Comparison of ENCODE assay signal across 30 cellular contexts in genomic region chrX:151704023-151704663, GRCh38. TPM values are rescaled to one million over a fixed set of nuclear protein-coding genes. Genes with fewer than 3 reads are reported as not detected.
A peak's percentile ranks its signal among the peaks of the same experiment; 100 is the strongest.
DNase-seq lines count a peak whose midpoint lies in the region; ATAC-seq lines count a peak whose summit lies in the region.
"Had no signal": no experiment of that assay in that cellular context is flagged by ENCODE, and none has a peak within 500 bp of the region (broad histone marks: within the 10 kb centered on the region; RNA-seq: fewer than 3 reads in every experiment).

No MANE protein-coding gene starts in this region.

- no peaks in the 10 kb centered on the region for H3K9me3 ChIP-seq in GM23248 (ENCODE audit: low read depth)
- H3K9me3 ChIP-seq: left lung, thoracic aorta had no signal

- no peaks in the 10 kb centered on the region for H3K36me3 ChIP-seq in GM23248 (ENCODE audit: low read depth)
- H3K36me3 ChIP-seq: left lung, thoracic aorta had no signal

- intact Hi-C loops in cardiac septum (cut with DNase I), result no loop called here
- intact Hi-C loops in posterior vena cava (cut with DNase I), result no loop called here

- peaks cover 11% of the 10 kb centered on the region for H3K4me1 ChIP-seq in GM23248 (ENCODE audit: insufficient read depth)
- H3K4me1 ChIP-seq: left lung had no signal

- no peak overlapping the region for H3K9ac ChIP-seq in GM23248

- peak; percentile 51 for DNase-seq in NCI-H1105 treated with DMSO at 0.1 percent for 48 hours (lab: John Stamatoyannopoulos, UW)
- DNase-seq in NCI-H1105 (lab: John Stamatoyannopoulos, UW), result no peak
- DNase-seq in GM23248, result peak; percentile 30
- DNase-seq in cardiac septum (ENCODE audit: low spot score), result peak; percentile 67
- peak; percentile 31 for DNase-seq in posterior vena cava (ENCODE audit: low spot score)
- DNase-seq in AML-193 (lab: John Stamatoyannopoulos, UW), result no peak
- DNase-seq: activated CD4-positive, alpha-beta T cell treated with anti-CD3 and anti-CD28 coated beads for 1 hour; activated CD8-positive, alpha-beta T cell treated with anti-CD3 and anti-CD28 coated beads for 36 hours; activated naive CD4-positive, alpha-beta T cell treated with anti-CD3 and anti-CD28 coated beads for 36 hours; amniotic stem cell; CD4-positive, CD25-positive, alpha-beta regulatory T cell; HCEC 1CT; islet precursor cell; Kasumi-1; left lung; naive thymus-derived CD4-positive, alpha-beta T cell; NCI-H524; PC-3; stimulated activated CD4-positive, alpha-beta T cell treated with anti-CD3 and anti-CD28 coated beads, Interleukin-1b, Interleukin-23, amount 100 ng/mL, for 48 hours; stimulated activated naive CD8-positive, alpha-beta T cell treated with anti-CD3 and anti-CD28 coated beads, Interleukin-15, Interleukin-2, amounts not matched to agents 100 U/mL and 50 U/mL, for 24 hours had no signal

- no peak for ATAC-seq in GM18870 (IDR thresholded peaks at IDR 0.05; ENCODE audit: unreplicated experiment)
- ATAC-seq in HG03095 (IDR thresholded peaks at IDR 0.05; ENCODE audit: unreplicated experiment), result no peak
- ATAC-seq: activated CD8-positive, alpha-beta T cell treated with anti-CD3 and anti-CD28 coated beads for 36 hours; left lung; naive thymus-derived CD4-positive, alpha-beta T cell; PC-3; stimulated activated naive CD8-positive, alpha-beta T cell treated with anti-CD3 and anti-CD28 coated beads, Interleukin-15, Interleukin-2, amounts not matched to agents 100 U/mL and 50 U/mL, for 24 hours had no signal

- no peaks in the 10 kb centered on the region for H3K79me2 ChIP-seq in GM23248 (ENCODE audit: insufficient read depth)

- in situ Hi-C loops in GM23248 (cut with MboI), result no loop called here

- no peaks in the 10 kb centered on the region for H3F3A ChIP-seq in GM23248 (ENCODE audit: insufficient read depth)

- H3K27me3 ChIP-seq in GM23248 (replicated peaks; ENCODE audit: insufficient read depth), result no peaks in the 10 kb centered on the region
- H3K27me3 ChIP-seq: left lung had no signal

- no peak overlapping the region for H3K27ac ChIP-seq in GM23248
- H3K27ac ChIP-seq: left lung, thoracic aorta had no signal

- WGBS in GM23248 (ENCODE audit: low coverage in 1 of 2, low lambda C conversion rate in 2 of 2, missing lambda C conversion rate in 2 of 2), 2 experiments, result 6 to 11% methylated on average over 13 of the region's 13 CpGs

- H3K4me3 ChIP-seq in GM23248, result no peak overlapping the region
- H3K4me3 ChIP-seq: left lung, thoracic aorta had no signal

- H3K4me2 ChIP-seq in GM23248 (ENCODE audit: unreplicated experiment), result peak overlapping the region; percentile 32

- no peaks in the 10 kb centered on the region for H3K9me2 ChIP-seq in GM23248 (ENCODE audit: insufficient read depth)

- no peaks in the 10 kb centered on the region for H4K20me1 ChIP-seq in GM23248 (ENCODE audit: insufficient read depth)

- H2AFZ ChIP-seq in GM23248, result no peak overlapping the region

RNA-seq across cellular contexts. Expression of gene PRRG3, which starts 8.9 kb away (rescaled TPM):
- total RNA-seq in GM23248 (2014; rRNA removed; shearing (Covaris generic)), result not detected in 2 replicates
- polyA plus RNA-seq in GM23248 (2016; fragmentation: Nextera tagmentation; extraction: Ambion mirVana), result 0.14 and 0.21 TPM in 2 replicates
- total RNA-seq in cardiac septum (1.1 TPM), posterior vena cava (1 to 10 TPM in 1 of 2 donors, under 1 TPM in 1; 0.86 to 5.1 TPM)
- total RNA-seq: A172; activated CD8-positive, alpha-beta T cell treated with anti-CD3 and anti-CD28 coated beads for 36 hours; activated naive CD4-positive, alpha-beta T cell treated with anti-CD3 and anti-CD28 coated beads for 36 hours; CD4-positive, CD25-positive, alpha-beta regulatory T cell; chondrocyte; naive thymus-derived CD4-positive, alpha-beta T cell; PC-3 had no signal
- polyA plus RNA-seq: CD4-positive, CD25-positive, alpha-beta regulatory T cell; naive thymus-derived CD4-positive, alpha-beta T cell had no signal

RNA-seq across cellular contexts. Expression of gene FATE1, which starts 11.7 kb away (rescaled TPM):
- not detected in 2 replicates for total RNA-seq in GM23248 (2014; rRNA removed; shearing (Covaris generic))
- not detected in 2 replicates for polyA plus RNA-seq in GM23248 (2016; fragmentation: Nextera tagmentation; extraction: Ambion mirVana)
- total RNA-seq in cardiac septum (0.67 TPM), posterior vena cava (not detected)
- total RNA-seq: A172; activated CD8-positive, alpha-beta T cell treated with anti-CD3 and anti-CD28 coated beads for 36 hours; activated naive CD4-positive, alpha-beta T cell treated with anti-CD3 and anti-CD28 coated beads for 36 hours; CD4-positive, CD25-positive, alpha-beta regulatory T cell; chondrocyte; Daoy; left lung; mesothelial cell of epicardium; naive thymus-derived CD4-positive, alpha-beta T cell; omental fat pad; PC-3; thoracic aorta; urinary bladder had no signal
- polyA plus RNA-seq: CD4-positive, CD25-positive, alpha-beta regulatory T cell; naive thymus-derived CD4-positive, alpha-beta T cell had no signal

RNA-seq across cellular contexts. Expression of gene CNGA2, which starts 30.4 kb away (rescaled TPM):
- total RNA-seq in GM23248 (2014; rRNA removed; shearing (Covaris generic)), result not detected in 2 replicates
- polyA plus RNA-seq in GM23248 (2016; fragmentation: Nextera tagmentation; extraction: Ambion mirVana), result not detected in 2 replicates
- total RNA-seq in cardiac septum (not detected), posterior vena cava (not detected)
- total RNA-seq: A172; activated CD8-positive, alpha-beta T cell treated with anti-CD3 and anti-CD28 coated beads for 36 hours; activated naive CD4-positive, alpha-beta T cell treated with anti-CD3 and anti-CD28 coated beads for 36 hours; CD4-positive, CD25-positive, alpha-beta regulatory T cell; chondrocyte; Daoy; glomerular endothelial cell; left lung; mesothelial cell of epicardium; naive thymus-derived CD4-positive, alpha-beta T cell; omental fat pad; PC-3; thoracic aorta; urinary bladder had no signal
- polyA plus RNA-seq: CD4-positive, CD25-positive, alpha-beta regulatory T cell; naive thymus-derived CD4-positive, alpha-beta T cell; urinary bladder had no signal

Comparison
In these comparisons a context has a peak if more than half of its experiments do, and no peak if none do; other contexts are left out.
1. DNase-seq: peak in NCI-H1105 treated with DMSO at 0.1 percent for 48 hours (single experiment), GM23248 (single experiment), cardiac septum (single experiment) and posterior vena cava (single experiment); none in NCI-H1105 (single experiment) and AML-193 (0 of 2).